Comparison of ENCODE assay signal across 9 cellular contexts in the genomic region with DNA sequence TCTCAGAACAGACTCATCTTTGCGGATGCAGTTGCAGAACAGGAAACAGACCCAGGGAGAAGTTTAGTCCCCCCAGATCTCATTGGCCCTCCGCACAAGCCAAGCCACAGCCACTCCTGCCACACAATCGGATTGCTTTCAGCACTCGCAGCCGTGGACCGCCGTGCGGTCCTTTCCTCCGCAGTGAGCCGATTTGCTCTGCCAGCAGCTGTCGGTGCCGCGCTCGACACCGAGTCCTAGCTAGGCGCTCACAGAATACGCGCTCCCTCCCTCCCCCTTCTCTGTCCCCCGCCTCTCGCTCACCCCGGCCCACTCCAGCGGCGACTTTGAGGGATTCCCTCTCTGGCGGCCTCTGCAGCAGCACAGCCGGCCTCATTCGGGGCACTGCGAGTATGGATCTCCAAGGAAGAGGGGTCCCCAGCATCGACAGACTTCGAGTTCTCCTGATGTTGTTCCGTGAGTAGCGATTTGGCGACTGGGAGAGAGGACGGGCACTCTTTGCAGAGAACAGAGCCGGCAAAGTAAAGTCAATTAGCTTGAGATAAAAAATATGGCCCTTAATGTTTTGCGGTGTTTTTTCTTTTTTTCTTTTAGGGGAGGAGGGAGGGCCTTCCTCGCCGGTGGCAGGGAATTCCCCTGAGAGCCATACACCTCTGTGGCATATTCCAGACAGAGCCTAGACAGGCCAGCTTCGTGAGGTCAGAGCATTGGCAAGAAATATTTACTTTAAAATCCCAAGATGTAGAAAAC.
A peak's percentile ranks its signal among the peaks of the same experiment; 100 is the strongest.
DNase-seq lines count a peak whose midpoint lies in the region; ATAC-seq and TF ChIP-seq lines count a peak whose summit lies in the region.
"Had no signal": no experiment of that assay in that cellular context is flagged by ENCODE, and none has a peak within 500 bp of the region (broad histone marks: within the 10 kb centered on the region; RNA-seq: fewer than 3 reads in every experiment).

A gene with protein sequence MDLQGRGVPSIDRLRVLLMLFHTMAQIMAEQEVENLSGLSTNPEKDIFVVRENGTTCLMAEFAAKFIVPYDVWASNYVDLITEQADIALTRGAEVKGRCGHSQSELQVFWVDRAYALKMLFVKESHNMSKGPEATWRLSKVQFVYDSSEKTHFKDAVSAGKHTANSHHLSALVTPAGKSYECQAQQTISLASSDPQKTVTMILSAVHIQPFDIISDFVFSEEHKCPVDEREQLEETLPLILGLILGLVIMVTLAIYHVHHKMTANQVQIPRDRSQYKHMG (plus strand): TSS at position 130 of the 750 bp plus-strand sequence. CDS start 263 bp downstream, at position 393.

- ATAC-seq in HG03139 (IDR thresholded peaks at IDR 0.05; ENCODE audit: unreplicated experiment) = no peak

- peaks cover 7% of the 10 kb centered on the region; the same call in 1 of the 2 replicates for H3K4me1 ChIP-seq in iPS DF 6.9 (ENCODE audit: control insufficient read depth, insufficient read depth, low read length)
- peaks cover 17% of the 10 kb centered on the region for H3K4me1 ChIP-seq in stomach smooth muscle (ENCODE audit: control insufficient read depth, insufficient read depth, low read length)
- H3K4me1 ChIP-seq: SJSA1 had no signal

- peak; percentile 67 for DNase-seq in DMS53 (lab: John Stamatoyannopoulos, UW)
- no peak for DNase-seq in DMS53 treated with DMSO at 0.1 percent for 48 hours (lab: John Stamatoyannopoulos, UW; ENCODE audit: unreplicated experiment)
- no peak for DNase-seq in SK-N-MC (ENCODE audit: low read depth, low spot score)
- DNase-seq in iPS DF 6.9 (ENCODE audit: low read depth, low spot score) = no peak
- DNase-seq in GM20000 (ENCODE audit: low spot score) = no peak
- no peak for DNase-seq in NCI-H1048 (lab: John Stamatoyannopoulos, UW)

- no CpG with 5 or more reads among the region's 38 CpGs for WGBS in iPS DF 6.9 (ENCODE audit: insufficient coverage, insufficient read length)

- no peaks in the 10 kb centered on the region for H3K9me3 ChIP-seq in SK-N-MC (ENCODE audit: low read depth, low read length)
- H3K9me3 ChIP-seq in iPS DF 6.9 (ENCODE audit: control insufficient read depth, insufficient read depth, low read length) = no peaks in the 10 kb centered on the region
- no peaks in the 10 kb centered on the region for H3K9me3 ChIP-seq in stomach smooth muscle (ENCODE audit: control insufficient read depth in 2 of 2, low read length in 2 of 2)
- H3K9me3 ChIP-seq: SJSA1 had no signal

- no peak for TF ChIP-seq CTCF in GM20000 (IDR thresholded peaks at IDR 0.05; ENCODE audit: extremely low read depth, missing control alignments)

- H3K27me3 ChIP-seq in iPS DF 6.9 (ENCODE audit: control insufficient read depth, insufficient read depth, low read length) (peaks cover 52% of the 10 kb centered on the region), stomach smooth muscle (ENCODE audit: control insufficient read depth in 1 of 2, insufficient read depth in 2 of 2, low read length in 2 of 2) (peaks cover 20 to 30% of the 10 kb centered on the region in 2 donors)

- H3K27ac ChIP-seq in SK-N-MC (no peak within 1 kb of the TSS), iPS DF 6.9 (ENCODE audit: low read length) (no peak within 1 kb of the TSS), stomach smooth muscle (ENCODE audit: low read length) (no peak within 1 kb of the TSS)
- H3K27ac ChIP-seq: SJSA1 had no signal

- H3K4me3 ChIP-seq in SK-N-MC = 0 out of 2 replicates have a peak within 1 kb of the TSS, but pooled peaks have one; percentile 11
- H3K4me3 ChIP-seq in iPS DF 6.9 (ENCODE audit: low read length) = peak within 1 kb of the TSS; percentile 23; the same call in 1 of the 2 replicates
- peak within 1 kb of the TSS; percentile 20 to 44 for H3K4me3 ChIP-seq in stomach smooth muscle (ENCODE audit: low read length in 2 of 2)
- H3K4me3 ChIP-seq: SJSA1 had no signal

- H3K36me3 ChIP-seq in SK-N-MC (ENCODE audit: insufficient read depth, low read length) = no peaks in the 10 kb centered on the region
- no peaks in the 10 kb centered on the region for H3K36me3 ChIP-seq in iPS DF 6.9 (ENCODE audit: control insufficient read depth, insufficient read depth, low read length)
- H3K36me3 ChIP-seq in stomach smooth muscle (ENCODE audit: control insufficient read depth in 2 of 2, insufficient read depth in 2 of 2, low read length in 2 of 2) = no peaks in the 10 kb centered on the region
- H3K36me3 ChIP-seq: SJSA1 had no signal

- no peak within 1 kb of the TSS for H3K9ac ChIP-seq in SK-N-MC (ENCODE audit: insufficient read length)
- no peak within 1 kb of the TSS for H3K9ac ChIP-seq in stomach smooth muscle (ENCODE audit: low read length in 2 of 2)
